In genomic region chr19:30403583-30403982, GRCh38 we compare ENCODE assay signal across 26 cellular contexts. TPM values are rescaled to one million over a fixed set of nuclear protein-coding genes. Genes with fewer than 3 reads are reported as not detected.
"Had no signal": no experiment of that assay in that cellular context is flagged by ENCODE, and none has a peak within 500 bp of the region (broad histone marks: within the 10 kb centered on the region; RNA-seq: fewer than 3 reads in every experiment).

No MANE protein-coding gene starts in this region.

- H3K27ac ChIP-seq: ascending aorta, body of pancreas, KMS-11, SK-N-MC had no signal

- H3K4me1 ChIP-seq: ascending aorta, body of pancreas had no signal

- H3K36me3 ChIP-seq: ascending aorta had no signal

- H3K9me3 ChIP-seq: ascending aorta, body of pancreas had no signal

- H3K9ac ChIP-seq: KMS-11 had no signal

- H3K27me3 ChIP-seq: ascending aorta, body of pancreas had no signal

- H3K4me3 ChIP-seq: ascending aorta, body of pancreas, SK-N-MC had no signal

- DNase-seq: activated B cell treated with CpG ODN at 0.5 μM for 24 hours; activated CD4-positive, alpha-beta T cell treated with anti-CD3 and anti-CD28 coated beads for 1 hour; activated CD4-positive, alpha-beta T cell treated with anti-CD3 and anti-CD28 coated beads, Interleukin-2, amount 10 ng/mL, durations not matched to agents 24 days and 14 days; activated CD4-positive, alpha-beta T cell treated with anti-CD3 and anti-CD28 coated beads, Interleukin-2, amount 50 U/mL, for 48 hours; activated CD8-positive, alpha-beta memory T cell treated with anti-CD3 and anti-CD28 coated beads, Interleukin-2, amount 10 ng/mL, durations not matched to agents 7 days and 5 days; activated effector memory CD4-positive, alpha-beta T cell treated with Interleukin-2 at 50 U/mL for 16 hours; activated naive CD4-positive, alpha-beta T cell; activated T-cell treated with anti-CD3 and anti-CD28 coated beads, Interleukin-2, amount 50 U/mL, for 24 hours; body of pancreas; NCI-H1092; NCI-H1417; NCI-H1930; NCI-H2171; NCI-H226; NCI-H82; RPMI8226; T-cell; T-helper 2 cell; T1000 had no signal

- H3K4me2 ChIP-seq: KMS-11 had no signal

RNA-seq across cellular contexts. Expression of gene ZNF536, which starts 31.4 kb away (rescaled TPM):
- total RNA-seq: activated B cell treated with CpG ODN at 0.5 μM for 24 hours; activated CD4-positive, alpha-beta T cell treated with anti-CD3 and anti-CD28 coated beads, Interleukin-2, amount 10 ng/mL, durations not matched to agents 24 days and 14 days; activated CD8-positive, alpha-beta memory T cell treated with anti-CD3 and anti-CD28 coated beads, Interleukin-2, amount 10 ng/mL, durations not matched to agents 7 days and 5 days; activated T-helper 1 cell treated with anti-CD3 and anti-CD28 coated beads, Interleukin-12 subunit alpha, Interleukin-12 subunit beta, Interleukin-2, Interleukin-4 antibody, amounts not matched to agents 30 ng/mL and 10 ng/mL and 1 ng/mL, durations not matched to agents 14 hours and 24 hours and 36 hours; ascending aorta; body of pancreas; bronchial epithelial cell; MCF 10A; NCI-H460 had no signal
